37 cellular contexts compared by ENCODE assay signal in genomic region chr20:24064915-24065314, GRCh38.
DNase-seq lines count a peak whose midpoint lies in the region; ATAC-seq, FAIRE-seq and TF ChIP-seq lines count a peak whose summit lies in the region.
"Had no signal": no experiment of that assay in that cellular context is flagged by ENCODE, and none has a peak within 500 bp of the region (broad histone marks: within the 10 kb centered on the region; RNA-seq: fewer than 3 reads in every experiment).

No MANE protein-coding gene starts in this region.

- peaks cover 4% of the 10 kb centered on the region; the same call in 1 of the 2 replicates for H3K23me2 ChIP-seq in H1 (ENCODE audit: low read depth, low read length)

- H2BK5ac ChIP-seq in H1 (ENCODE audit: low read depth, low read length) = no peak overlapping the region

- H3K79me1 ChIP-seq in H1 (ENCODE audit: low read depth, low read length) = no peaks in the 10 kb centered on the region

- no peak overlapping the region for H3K4me2 ChIP-seq in HepG2 (ENCODE audit: low read depth, low read length)
- H3K4me2 ChIP-seq in H1 (ENCODE audit: insufficient read depth in 1 of 2, low read depth in 2 of 2, low read length in 2 of 2) = no peak overlapping the region
- H3K4me2 ChIP-seq: A549; BLaER1; BLaER1 treated with 17β-estradiol and CSF1 and Interleukin-3, amounts not matched to agents 10 nM and 100 nM had no signal

- no peak overlapping the region for H2AK5ac ChIP-seq in H1 (ENCODE audit: low read depth, low read length)

- no TSS peak for BruUV-seq in HepG2 (replicated peaks; lab: Mats Ljungman, UMichigan)

- H4K8ac ChIP-seq in H1 (ENCODE audit: extremely low read depth, insufficient read depth, low read length) = no peak overlapping the region

- no peaks in the 10 kb centered on the region for H4K20me1 ChIP-seq in HepG2 (ENCODE audit: insufficient read depth, low read length)
- no peaks in the 10 kb centered on the region for H4K20me1 ChIP-seq in H1 (replicated peaks in 1 of 2; ENCODE audit: control insufficient read depth in 1 of 2, insufficient read depth in 2 of 2, low read length in 2 of 2)
- H4K20me1 ChIP-seq: BLaER1; BLaER1 treated with 17β-estradiol and CSF1 and Interleukin-3, amounts not matched to agents 10 nM and 100 nM had no signal

- intact Hi-C loops in HepG2 (cut with micrococcal nuclease; ENCODE audit: unreplicated experiment) = loop anchor here (1.0 kb wide), 1 partner anchor 37 kb away; no protein-coding TSS in a partner anchor
- intact Hi-C loops in right lobe of liver (cut with DNase I) = no loop called here
- intact Hi-C loops in breast epithelium (cut with DNase I; ENCODE audit: low total_unique reads) = loop anchor here (5.0 kb wide), 1 partner anchor 652 kb away; no protein-coding TSS in a partner anchor

- no peaks in the 10 kb centered on the region for H3K36me3 ChIP-seq in HepG2 (replicated peaks in 1 of 2; ENCODE audit: control insufficient read depth in 1 of 2, insufficient read depth in 2 of 2, low read length in 2 of 2)
- H3K36me3 ChIP-seq in right lobe of liver = no peaks in the 10 kb centered on the region
- no peaks in the 10 kb centered on the region for H3K36me3 ChIP-seq in HEK293 (ENCODE audit: control insufficient read depth in 2 of 2, insufficient read depth in 1 of 2, low read length in 2 of 2)
- H3K36me3 ChIP-seq in H1 (ENCODE audit: control insufficient read depth in 2 of 4, insufficient read depth in 4 of 4, low read length in 3 of 4) = no peaks in the 10 kb centered on the region
- no peaks in the 10 kb centered on the region for H3K36me3 ChIP-seq in breast epithelium
- H3K36me3 ChIP-seq: BE2C; BLaER1; BLaER1 treated with 17β-estradiol and CSF1 and Interleukin-3, amounts not matched to agents 10 nM and 100 nM had no signal

- POLR2A ChIA-PET in HepG2 (lab: Yijun Ruan, JAX) = no interaction called here
- POLR2A ChIA-PET in HEK293 (lab: Yijun Ruan, JAX) = no interaction called here
- POLR2A ChIA-PET in H1 (lab: Charles Lee; ENCODE audit: partially characterized antibody) = no interaction called here

- TF ChIP-seq EP300 in HepG2 (IDR thresholded peaks at IDR 0.05; ENCODE audit: low read depth in 2 of 2, low read length in 2 of 2) (no peak), HepG2 (CRISPR knock-in tag; IDR thresholded peaks at IDR 0.05; ENCODE audit: borderline replicate concordance) (no peak), H1 (IDR thresholded peaks at IDR 0.05; ENCODE audit: borderline replicate concordance in 1 of 2, low read depth in 2 of 2, low read length in 2 of 2) (no peak)

- H3K4me3 ChIP-seq in HepG2 (replicated peaks in 1 of 3; ENCODE audit: insufficient read depth in 1 of 3, low read depth in 2 of 3, low read length in 3 of 3) (no peak overlapping the region), right lobe of liver (no peak overlapping the region), HEK293 (ENCODE audit: low read depth, low read length) (no peak overlapping the region), H1 (ENCODE audit: extremely low read depth in 1 of 4, insufficient read depth in 2 of 4, low read depth in 3 of 4, low read length in 4 of 4) (no peak overlapping the region), breast epithelium (no peak overlapping the region)
- H3K4me3 ChIP-seq: A549; BLaER1; BLaER1 treated with 17β-estradiol and CSF1 and Interleukin-3, amounts not matched to agents 10 nM and 100 nM had no signal

- H4K5ac ChIP-seq in H1 (ENCODE audit: insufficient read length, low read depth, low read length) = no peak overlapping the region

- no peak overlapping the region for H3K4ac ChIP-seq in H1 (replicated peaks; ENCODE audit: insufficient read length, low read depth, low read length)

- no peak overlapping the region for H2BK15ac ChIP-seq in H1 (ENCODE audit: low read length)

- peak overlapping the region; percentile 94 for H3K56ac ChIP-seq in H1 (replicated peaks; ENCODE audit: insufficient read length, low read depth, low read length)

- no peak for DNase-seq in activated naive CD4-positive, alpha-beta T cell (lab: John Stamatoyannopoulos, UW)
- DNase-seq in HepG2 (ENCODE audit: low spot score) (no peak), right lobe of liver (no peak), H1 (ENCODE audit: low read depth in 1 of 2, low spot score in 2 of 2) (no peak), breast epithelium (ENCODE audit: low spot score in 2 of 2) (no peak), amygdala (lab: John Stamatoyannopoulos, UW) (no peak)
- DNase-seq: 8988T; ACHN; AML-193; BE2C; C1 segment of cervical spinal cord; Caco-2; Calu3; CD4-positive, alpha-beta memory T cell; CD4-positive, alpha-beta T cell; CD4-positive, CD25-positive, alpha-beta regulatory T cell; CD8-positive, alpha-beta memory T cell; CD8-positive, alpha-beta T cell; COR-L47; DMS 273 treated with DMSO at 0.1 percent for 48 hours; DMS153; DMS53; DMS79; DMS79 treated with DMSO at 0.1 percent for 48 hours; DND-41; EL had no signal

- FAIRE-seq in HepG2 (lab: Jason Lieb, UNC) (no peak), H1 (lab: Jason Lieb, UNC) (no peak)
- FAIRE-seq: A204.1, D721Med had no signal

- no peak overlapping the region for H2BK120ac ChIP-seq in H1 (replicated peaks; ENCODE audit: low read depth, low read length)

- H3K9ac ChIP-seq in HepG2 (ENCODE audit: insufficient read depth, low read depth, low read length) (no peak overlapping the region), H1 (replicated peaks in 1 of 4; ENCODE audit: extremely low read depth in 1 of 4, low read depth in 3 of 4, low read length in 3 of 4) (no peak overlapping the region)
- H3K9ac ChIP-seq: BLaER1; BLaER1 treated with 17β-estradiol and CSF1 and Interleukin-3, amounts not matched to agents 10 nM and 100 nM had no signal

- peaks cover 2% of the 10 kb centered on the region for H3K36me3 Mint-ChIP-seq in activated naive CD4-positive, alpha-beta T cell treated with anti-CD3 and anti-CD28 coated beads, Interleukin-2, amount 50 U/mL, for 24 hours
- H3K36me3 Mint-ChIP-seq: CD14-positive monocyte; CD4-positive, alpha-beta memory T cell; CD4-positive, CD25-positive, alpha-beta regulatory T cell; CD8-positive, alpha-beta T cell had no signal

- no peak for TF ChIP-seq POLR2A in HepG2 (IDR thresholded peaks at IDR 0.05; ENCODE audit: insufficient read depth in 1 of 2, low read depth in 2 of 2, low read length in 2 of 2)
- TF ChIP-seq POLR2A in right lobe of liver (IDR thresholded peaks at IDR 0.05) = no peak
- TF ChIP-seq POLR2A in H1 (IDR thresholded peaks at IDR 0.05; ENCODE audit: control extremely low read depth in 1 of 2, low read depth in 2 of 2, low read length in 2 of 2) = no peak
- TF ChIP-seq POLR2A in breast epithelium (IDR thresholded peaks at IDR 0.05) = no peak

- H3K4me1 ChIP-seq in HepG2 (ENCODE audit: insufficient read depth, low read length) (no peaks in the 10 kb centered on the region), right lobe of liver (no peaks in the 10 kb centered on the region), HEK293 (ENCODE audit: control insufficient read depth, insufficient read depth, low read length) (no peaks in the 10 kb centered on the region), H1 (replicated peaks in 1 of 4; ENCODE audit: control insufficient read depth in 3 of 4, insufficient read depth in 4 of 4, low read length in 3 of 4) (peaks cover 0 to 5% (median 0%) of the 10 kb centered on the region in 4 experiments; a peak in 1 of 7 replicates), breast epithelium (no peaks in the 10 kb centered on the region)
- H3K4me1 ChIP-seq: A549, BE2C, Caco-2 had no signal

- TF ChIP-seq CTCF in HepG2 (CRISPR knock-in tag; IDR thresholded peaks at IDR 0.05) (no peak), right lobe of liver (IDR thresholded peaks at IDR 0.05) (no peak), HEK293 (tag by site-specific recombination; IDR thresholded peaks at IDR 0.05) (no peak), H1 (IDR thresholded peaks at IDR 0.05; ENCODE audit: control extremely low read depth in 1 of 3, insufficient read depth in 1 of 3, low read depth in 1 of 3, low read length in 3 of 3) (no peak), breast epithelium (IDR thresholded peaks at IDR 0.05) (no peak)

- peaks cover 18% of the 10 kb centered on the region for H3K4me1 Mint-ChIP-seq in activated naive CD4-positive, alpha-beta T cell treated with anti-CD3 and anti-CD28 coated beads, Interleukin-2, amount 50 U/mL, for 24 hours
- H3K4me1 Mint-ChIP-seq: B cell, CD14-positive monocyte had no signal

- no peaks in the 10 kb centered on the region for H3K27me3 Mint-ChIP-seq in activated naive CD4-positive, alpha-beta T cell treated with anti-CD3 and anti-CD28 coated beads, Interleukin-2, amount 50 U/mL, for 24 hours
- H3K27me3 Mint-ChIP-seq: CD4-positive, alpha-beta memory T cell; CD4-positive, alpha-beta T cell had no signal

- H3K9me3 ChIP-seq in HepG2 (ENCODE audit: low read length) (no peaks in the 10 kb centered on the region), right lobe of liver (no peaks in the 10 kb centered on the region), HEK293 (ENCODE audit: control insufficient read depth, insufficient read depth, low read depth, low read length) (no peaks in the 10 kb centered on the region), H1 (ENCODE audit: insufficient read depth in 2 of 2, low read depth in 1 of 2, low read length in 1 of 2) (no peaks in the 10 kb centered on the region), breast epithelium (no peaks in the 10 kb centered on the region)
- H3K9me3 ChIP-seq: BE2C, Caco-2 had no signal

- CTCF ChIA-PET in HepG2 (lab: Yijun Ruan, JAX; ENCODE audit: low intra/inter-chr PET ratio, low total read pairs) (no interaction called here), HEK293 (lab: Yijun Ruan, JAX) (interaction anchor here (0.7 kb wide), 1 partner anchor 86 kb away, joined by 3 read pairs; no protein-coding TSS in a partner anchor), H1 (lab: Charles Lee; ENCODE audit: partially characterized antibody) (interaction anchor here (1.5 kb wide), 1 partner anchor 128 kb away, joined by 5 read pairs; no protein-coding TSS in a partner anchor)

- no peak overlapping the region for H2BK12ac ChIP-seq in H1 (ENCODE audit: low read depth, low read length)

- H3K4me3 Mint-ChIP-seq in activated naive CD4-positive, alpha-beta T cell treated with anti-CD3 and anti-CD28 coated beads, Interleukin-2, amount 50 U/mL, for 24 hours = no peak overlapping the region
- H3K4me3 Mint-ChIP-seq: B cell; CD14-positive monocyte; CD4-positive, alpha-beta T cell; CD4-positive, CD25-positive, alpha-beta regulatory T cell; CD8-positive, alpha-beta memory T cell; CD8-positive, alpha-beta T cell had no signal

- H3K9me3 Mint-ChIP-seq in activated naive CD4-positive, alpha-beta T cell treated with anti-CD3 and anti-CD28 coated beads, Interleukin-2, amount 50 U/mL, for 24 hours = peaks cover 12% of the 10 kb centered on the region
- H3K9me3 Mint-ChIP-seq: CD4-positive, alpha-beta T cell had no signal

- H3K79me2 ChIP-seq in HepG2 (ENCODE audit: insufficient read depth, low read length) = no peaks in the 10 kb centered on the region
- no peaks in the 10 kb centered on the region for H3K79me2 ChIP-seq in H1 (ENCODE audit: control insufficient read depth in 1 of 2, insufficient read depth in 2 of 2, low read length in 2 of 2)

- no peak for TF ChIP-seq RAD21 in HepG2 (CRISPR knock-in tag; IDR thresholded peaks at IDR 0.05)
- no peak for TF ChIP-seq RAD21 in H1 (IDR thresholded peaks at IDR 0.05 in 1 of 2, conservative IDR thresholded peaks at IDR 0.05 in 1 of 2; ENCODE audit: low read depth in 2 of 2, low read length in 2 of 2)

- H3K27ac ChIP-seq in HepG2 (ENCODE audit: extremely low read length, insufficient read depth, low read length) (no peak overlapping the region), right lobe of liver (no peak overlapping the region), HEK293 (ENCODE audit: extremely low read depth, low read depth, low read length) (no peak overlapping the region), H1 (ENCODE audit: low read depth, low read length) (no peak overlapping the region), breast epithelium (no peak overlapping the region)
- H3K27ac ChIP-seq: 22Rv1; A549; BLaER1; BLaER1 treated with 17β-estradiol and CSF1 and Interleukin-3, amounts not matched to agents 10 nM and 100 nM; C4-2B had no signal

- no peak overlapping the region for H4K91ac ChIP-seq in H1 (replicated peaks; ENCODE audit: insufficient read length, low read length)

- in situ Hi-C loops in HepG2 (cut with HindIII; ENCODE audit: extremely low pct_ligation_motif_present, low pct_unique_long_range_greater_than_20kb) = no loop called here

- no peaks in the 10 kb centered on the region for H3K27me3 ChIP-seq in HepG2 (ENCODE audit: control insufficient read depth in 1 of 2, insufficient read depth in 2 of 2, low read length in 2 of 2)
- H3K27me3 ChIP-seq in right lobe of liver = no peaks in the 10 kb centered on the region
- H3K27me3 ChIP-seq in H1 (replicated peaks in 1 of 4; ENCODE audit: control insufficient read depth in 3 of 4, extremely low read depth in 1 of 4, insufficient read depth in 3 of 4, low read length in 3 of 4) = no peaks in the 10 kb centered on the region
- no peaks in the 10 kb centered on the region for H3K27me3 ChIP-seq in breast epithelium
- H3K27me3 ChIP-seq: BE2C; BLaER1; BLaER1 treated with 17β-estradiol and CSF1 and Interleukin-3, amounts not matched to agents 10 nM and 100 nM had no signal

- H2AFZ ChIP-seq in HepG2 (ENCODE audit: low read length) = no peak overlapping the region
- no peak overlapping the region for H2AFZ ChIP-seq in H1 (ENCODE audit: low read length)

- ATAC-seq in HepG2 (no peak), right lobe of liver (no peak)
- ATAC-seq: A549; CD8-positive, alpha-beta T cell had no signal

- peak overlapping the region; percentile 6 for H3K27ac Mint-ChIP-seq in activated naive CD4-positive, alpha-beta T cell treated with anti-CD3 and anti-CD28 coated beads, Interleukin-2, amount 50 U/mL, for 24 hours
- H3K27ac Mint-ChIP-seq: B cell; CD14-positive monocyte; CD4-positive, CD25-positive, alpha-beta regulatory T cell; CD8-positive, alpha-beta T cell had no signal

- no peak overlapping the region for H3K23ac ChIP-seq in H1 (ENCODE audit: insufficient read length)

- H3K14ac ChIP-seq in H1 (ENCODE audit: insufficient read length) = no peak overlapping the region

- H3K18ac ChIP-seq in H1 (ENCODE audit: extremely low read depth, low read length) = no peak overlapping the region

- H2BK20ac ChIP-seq in H1 (ENCODE audit: low read length) = no peak overlapping the region

Comparison
In these comparisons a context has a peak if more than half of its experiments do, and no peak if none do; other contexts are left out.
1. intact Hi-C loops: an anchor here in HepG2 (1.0 kb wide) and breast epithelium (5.0 kb wide); none called in right lobe of liver.